Comparison of ENCODE assay signal across 1 cellular context in the genomic region with DNA sequence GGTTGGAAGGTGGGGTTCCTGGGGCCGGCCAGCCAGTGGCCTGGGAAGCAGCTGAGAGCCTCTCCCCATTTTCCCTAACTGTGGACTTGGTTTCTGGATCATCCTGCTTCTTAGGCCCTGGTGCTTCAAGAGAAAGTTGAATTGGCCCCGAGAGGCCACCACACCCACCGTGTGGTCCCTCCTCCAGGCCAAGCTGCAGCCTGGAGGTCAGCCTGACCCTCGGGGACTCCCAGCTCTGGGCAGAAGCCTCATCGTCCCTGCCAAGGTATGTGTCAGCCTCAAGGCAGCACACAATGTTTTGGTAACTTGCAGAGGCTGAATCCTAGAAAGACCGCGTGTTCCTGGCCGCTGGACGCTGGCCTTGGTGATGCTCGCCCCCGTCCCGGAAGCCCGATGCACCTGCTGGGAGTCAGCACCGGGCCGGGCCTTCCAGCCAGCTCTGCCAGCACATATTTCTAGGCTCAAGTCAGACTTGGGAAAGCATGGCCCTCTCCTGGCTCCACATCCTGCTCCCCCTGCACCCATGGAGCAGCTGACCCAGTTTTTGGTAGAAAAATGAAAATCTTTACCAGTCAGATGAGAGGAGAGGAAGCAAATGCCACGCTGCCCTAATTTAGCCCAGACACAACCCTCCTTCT.
TF ChIP-seq lines count a peak whose summit lies in the region.

No MANE protein-coding gene starts in this region.

TF ChIP-seq in HepG2, 621 proteins besides CTCF, POLR2A, EP300 and RAD21 (continued from another document and continues in another):
- TF ChIP-seq, protein P1, sequence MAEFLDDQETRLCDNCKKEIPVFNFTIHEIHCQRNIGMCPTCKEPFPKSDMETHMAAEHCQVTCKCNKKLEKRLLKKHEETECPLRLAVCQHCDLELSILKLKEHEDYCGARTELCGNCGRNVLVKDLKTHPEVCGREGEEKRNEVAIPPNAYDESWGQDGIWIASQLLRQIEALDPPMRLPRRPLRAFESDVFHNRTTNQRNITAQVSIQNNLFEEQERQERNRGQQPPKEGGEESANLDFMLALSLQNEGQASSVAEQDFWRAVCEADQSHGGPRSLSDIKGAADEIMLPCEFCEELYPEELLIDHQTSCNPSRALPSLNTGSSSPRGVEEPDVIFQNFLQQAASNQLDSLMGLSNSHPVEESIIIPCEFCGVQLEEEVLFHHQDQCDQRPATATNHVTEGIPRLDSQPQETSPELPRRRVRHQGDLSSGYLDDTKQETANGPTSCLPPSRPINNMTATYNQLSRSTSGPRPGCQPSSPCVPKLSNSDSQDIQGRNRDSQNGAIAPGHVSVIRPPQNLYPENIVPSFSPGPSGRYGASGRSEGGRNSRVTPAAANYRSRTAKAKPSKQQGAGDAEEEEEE (CRISPR knock-in tag; IDR thresholded peaks at IDR 0.05; ENCODE audit: borderline replicate concordance): no peak
- TF ChIP-seq, protein P2, sequence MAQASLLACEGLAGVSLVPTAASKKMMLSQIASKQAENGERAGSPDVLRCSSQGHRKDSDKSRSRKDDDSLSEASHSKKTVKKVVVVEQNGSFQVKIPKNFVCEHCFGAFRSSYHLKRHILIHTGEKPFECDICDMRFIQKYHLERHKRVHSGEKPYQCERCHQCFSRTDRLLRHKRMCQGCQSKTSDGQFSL (CRISPR knock-in tag; IDR thresholded peaks at IDR 0.05): no peak
- TF ChIP-seq, protein P3, sequence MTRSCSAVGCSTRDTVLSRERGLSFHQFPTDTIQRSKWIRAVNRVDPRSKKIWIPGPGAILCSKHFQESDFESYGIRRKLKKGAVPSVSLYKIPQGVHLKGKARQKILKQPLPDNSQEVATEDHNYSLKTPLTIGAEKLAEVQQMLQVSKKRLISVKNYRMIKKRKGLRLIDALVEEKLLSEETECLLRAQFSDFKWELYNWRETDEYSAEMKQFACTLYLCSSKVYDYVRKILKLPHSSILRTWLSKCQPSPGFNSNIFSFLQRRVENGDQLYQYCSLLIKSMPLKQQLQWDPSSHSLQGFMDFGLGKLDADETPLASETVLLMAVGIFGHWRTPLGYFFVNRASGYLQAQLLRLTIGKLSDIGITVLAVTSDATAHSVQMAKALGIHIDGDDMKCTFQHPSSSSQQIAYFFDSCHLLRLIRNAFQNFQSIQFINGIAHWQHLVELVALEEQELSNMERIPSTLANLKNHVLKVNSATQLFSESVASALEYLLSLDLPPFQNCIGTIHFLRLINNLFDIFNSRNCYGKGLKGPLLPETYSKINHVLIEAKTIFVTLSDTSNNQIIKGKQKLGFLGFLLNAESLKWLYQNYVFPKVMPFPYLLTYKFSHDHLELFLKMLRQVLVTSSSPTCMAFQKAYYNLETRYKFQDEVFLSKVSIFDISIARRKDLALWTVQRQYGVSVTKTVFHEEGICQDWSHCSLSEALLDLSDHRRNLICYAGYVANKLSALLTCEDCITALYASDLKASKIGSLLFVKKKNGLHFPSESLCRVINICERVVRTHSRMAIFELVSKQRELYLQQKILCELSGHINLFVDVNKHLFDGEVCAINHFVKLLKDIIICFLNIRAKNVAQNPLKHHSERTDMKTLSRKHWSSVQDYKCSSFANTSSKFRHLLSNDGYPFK (CRISPR knock-in tag; IDR thresholded peaks at IDR 0.05; ENCODE audit: borderline replicate concordance): 0 out of 2 replicates have a peak, but pooled peaks have one; percentile 26
- TF ChIP-seq ZNF782 (CRISPR knock-in tag; IDR thresholded peaks at IDR 0.05; ENCODE audit: borderline replicate concordance) (no peak), ZFP90 (CRISPR knock-in tag; IDR thresholded peaks at IDR 0.05; ENCODE audit: borderline replicate concordance) (0 out of 2 replicates have a peak, but pooled peaks have one; percentile 62), SMARCE1 (IDR thresholded peaks at IDR 0.05; ENCODE audit: borderline replicate concordance) (no peak), PHF21A (CRISPR knock-in tag; IDR thresholded peaks at IDR 0.05) (no peak), RARA (CRISPR knock-in tag; IDR thresholded peaks at IDR 0.05) (peak; percentile 42; the same call in 1 of the 2 replicates), NKX3-1 (CRISPR knock-in tag; IDR thresholded peaks at IDR 0.05) (no peak), DNMT3B (CRISPR knock-in tag; conservative IDR thresholded peaks at IDR 0.05) (no peak), ZNF7 (CRISPR knock-in tag; IDR thresholded peaks at IDR 0.05) (no peak), SYNCRIP (IDR thresholded peaks at IDR 0.05; ENCODE audit: insufficient read depth, low read depth, low read length) (no peak), SP5 (CRISPR knock-in tag; IDR thresholded peaks at IDR 0.05; ENCODE audit: borderline replicate concordance, low read depth) (peak; percentile 38; the same call in 1 of the 2 replicates), CREM (IDR thresholded peaks at IDR 0.05) (no peak), CREM (CRISPR knock-in tag; IDR thresholded peaks at IDR 0.05) (no peak; the same call in 1 of the 2 replicates), MAZ (IDR thresholded peaks at IDR 0.05; ENCODE audit: borderline replicate concordance, low read depth, low read length) (no peak), MAZ (CRISPR knock-in tag; IDR thresholded peaks at IDR 0.05; ENCODE audit: low read depth) (peak; percentile 17; the same call in 1 of the 2 replicates), NFE2L1 (CRISPR knock-in tag; IDR thresholded peaks at IDR 0.05; ENCODE audit: borderline replicate concordance) (0 out of 2 replicates have a peak, but pooled peaks have one; percentile 27), MIER2 (CRISPR knock-in tag; IDR thresholded peaks at IDR 0.05) (0 out of 2 replicates have a peak, but pooled peaks have one; percentile 54), TCF12 (IDR thresholded peaks at IDR 0.05) (no peak), TCF12 (CRISPR knock-in tag; IDR thresholded peaks at IDR 0.05) (no peak), PCBP1 (IDR thresholded peaks at IDR 0.05; ENCODE audit: borderline replicate concordance, low read depth, low read length) (no peak), SKI (IDR thresholded peaks at IDR 0.05; ENCODE audit: partially characterized antibody) (no peak), ZNF124 (CRISPR knock-in tag; IDR thresholded peaks at IDR 0.05) (peak; percentile 18; the same call in 1 of the 2 replicates), NAIF1 (CRISPR knock-in tag; IDR thresholded peaks at IDR 0.05; ENCODE audit: borderline replicate concordance) (no peak), DPF2 (CRISPR knock-in tag; IDR thresholded peaks at IDR 0.05; ENCODE audit: borderline replicate concordance, low read depth) (no peak), ZNF24 (IDR thresholded peaks at IDR 0.05) (no peak), ZBTB7B (CRISPR knock-in tag; IDR thresholded peaks at IDR 0.05) (peak; percentile 57; the same call in 1 of the 2 replicates), ZKSCAN5 (CRISPR knock-in tag; IDR thresholded peaks at IDR 0.05) (no peak), ZNF441 (CRISPR knock-in tag; IDR thresholded peaks at IDR 0.05; ENCODE audit: borderline replicate concordance) (no peak)
- TF ChIP-seq, protein P4, sequence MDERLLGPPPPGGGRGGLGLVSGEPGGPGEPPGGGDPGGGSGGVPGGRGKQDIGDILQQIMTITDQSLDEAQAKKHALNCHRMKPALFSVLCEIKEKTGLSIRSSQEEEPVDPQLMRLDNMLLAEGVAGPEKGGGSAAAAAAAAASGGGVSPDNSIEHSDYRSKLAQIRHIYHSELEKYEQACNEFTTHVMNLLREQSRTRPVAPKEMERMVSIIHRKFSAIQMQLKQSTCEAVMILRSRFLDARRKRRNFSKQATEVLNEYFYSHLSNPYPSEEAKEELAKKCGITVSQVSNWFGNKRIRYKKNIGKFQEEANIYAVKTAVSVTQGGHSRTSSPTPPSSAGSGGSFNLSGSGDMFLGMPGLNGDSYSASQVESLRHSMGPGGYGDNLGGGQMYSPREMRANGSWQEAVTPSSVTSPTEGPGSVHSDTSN (CRISPR knock-in tag; IDR thresholded peaks at IDR 0.05): no peak
- TF ChIP-seq, protein P5, sequence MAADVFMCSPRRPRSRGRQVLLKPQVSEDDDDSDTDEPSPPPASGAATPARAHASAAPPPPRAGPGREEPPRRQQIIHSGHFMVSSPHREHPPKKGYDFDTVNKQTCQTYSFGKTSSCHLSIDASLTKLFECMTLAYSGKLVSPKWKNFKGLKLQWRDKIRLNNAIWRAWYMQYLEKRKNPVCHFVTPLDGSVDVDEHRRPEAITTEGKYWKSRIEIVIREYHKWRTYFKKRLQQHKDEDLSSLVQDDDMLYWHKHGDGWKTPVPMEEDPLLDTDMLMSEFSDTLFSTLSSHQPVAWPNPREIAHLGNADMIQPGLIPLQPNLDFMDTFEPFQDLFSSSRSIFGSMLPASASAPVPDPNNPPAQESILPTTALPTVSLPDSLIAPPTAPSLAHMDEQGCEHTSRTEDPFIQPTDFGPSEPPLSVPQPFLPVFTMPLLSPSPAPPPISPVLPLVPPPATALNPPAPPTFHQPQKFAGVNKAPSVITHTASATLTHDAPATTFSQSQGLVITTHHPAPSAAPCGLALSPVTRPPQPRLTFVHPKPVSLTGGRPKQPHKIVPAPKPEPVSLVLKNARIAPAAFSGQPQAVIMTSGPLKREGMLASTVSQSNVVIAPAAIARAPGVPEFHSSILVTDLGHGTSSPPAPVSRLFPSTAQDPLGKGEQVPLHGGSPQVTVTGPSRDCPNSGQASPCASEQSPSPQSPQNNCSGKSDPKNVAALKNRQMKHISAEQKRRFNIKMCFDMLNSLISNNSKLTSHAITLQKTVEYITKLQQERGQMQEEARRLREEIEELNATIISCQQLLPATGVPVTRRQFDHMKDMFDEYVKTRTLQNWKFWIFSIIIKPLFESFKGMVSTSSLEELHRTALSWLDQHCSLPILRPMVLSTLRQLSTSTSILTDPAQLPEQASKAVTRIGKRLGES (CRISPR knock-in tag; IDR thresholded peaks at IDR 0.05; ENCODE audit: borderline replicate concordance): no peak
- TF ChIP-seq, protein P6, sequence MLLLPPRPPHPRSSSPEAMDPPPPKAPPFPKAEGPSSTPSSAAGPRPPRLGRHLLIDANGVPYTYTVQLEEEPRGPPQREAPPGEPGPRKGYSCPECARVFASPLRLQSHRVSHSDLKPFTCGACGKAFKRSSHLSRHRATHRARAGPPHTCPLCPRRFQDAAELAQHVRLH (CRISPR knock-in tag; IDR thresholded peaks at IDR 0.05; ENCODE audit: borderline replicate concordance, low read depth): peak; percentile 63; the same call in 1 of the 2 replicates
- TF ChIP-seq, protein P7, sequence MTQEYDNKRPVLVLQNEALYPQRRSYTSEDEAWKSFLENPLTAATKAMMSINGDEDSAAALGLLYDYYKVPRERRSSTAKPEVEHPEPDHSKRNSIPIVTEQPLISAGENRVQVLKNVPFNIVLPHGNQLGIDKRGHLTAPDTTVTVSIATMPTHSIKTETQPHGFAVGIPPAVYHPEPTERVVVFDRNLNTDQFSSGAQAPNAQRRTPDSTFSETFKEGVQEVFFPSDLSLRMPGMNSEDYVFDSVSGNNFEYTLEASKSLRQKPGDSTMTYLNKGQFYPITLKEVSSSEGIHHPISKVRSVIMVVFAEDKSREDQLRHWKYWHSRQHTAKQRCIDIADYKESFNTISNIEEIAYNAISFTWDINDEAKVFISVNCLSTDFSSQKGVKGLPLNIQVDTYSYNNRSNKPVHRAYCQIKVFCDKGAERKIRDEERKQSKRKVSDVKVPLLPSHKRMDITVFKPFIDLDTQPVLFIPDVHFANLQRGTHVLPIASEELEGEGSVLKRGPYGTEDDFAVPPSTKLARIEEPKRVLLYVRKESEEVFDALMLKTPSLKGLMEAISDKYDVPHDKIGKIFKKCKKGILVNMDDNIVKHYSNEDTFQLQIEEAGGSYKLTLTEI (CRISPR knock-in tag; conservative IDR thresholded peaks at IDR 0.05): no peak
- TF ChIP-seq, protein P8, sequence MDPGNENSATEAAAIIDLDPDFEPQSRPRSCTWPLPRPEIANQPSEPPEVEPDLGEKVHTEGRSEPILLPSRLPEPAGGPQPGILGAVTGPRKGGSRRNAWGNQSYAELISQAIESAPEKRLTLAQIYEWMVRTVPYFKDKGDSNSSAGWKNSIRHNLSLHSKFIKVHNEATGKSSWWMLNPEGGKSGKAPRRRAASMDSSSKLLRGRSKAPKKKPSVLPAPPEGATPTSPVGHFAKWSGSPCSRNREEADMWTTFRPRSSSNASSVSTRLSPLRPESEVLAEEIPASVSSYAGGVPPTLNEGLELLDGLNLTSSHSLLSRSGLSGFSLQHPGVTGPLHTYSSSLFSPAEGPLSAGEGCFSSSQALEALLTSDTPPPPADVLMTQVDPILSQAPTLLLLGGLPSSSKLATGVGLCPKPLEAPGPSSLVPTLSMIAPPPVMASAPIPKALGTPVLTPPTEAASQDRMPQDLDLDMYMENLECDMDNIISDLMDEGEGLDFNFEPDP (CRISPR knock-in tag; conservative IDR thresholded peaks at IDR 0.05): no peak
- TF ChIP-seq, protein P9, sequence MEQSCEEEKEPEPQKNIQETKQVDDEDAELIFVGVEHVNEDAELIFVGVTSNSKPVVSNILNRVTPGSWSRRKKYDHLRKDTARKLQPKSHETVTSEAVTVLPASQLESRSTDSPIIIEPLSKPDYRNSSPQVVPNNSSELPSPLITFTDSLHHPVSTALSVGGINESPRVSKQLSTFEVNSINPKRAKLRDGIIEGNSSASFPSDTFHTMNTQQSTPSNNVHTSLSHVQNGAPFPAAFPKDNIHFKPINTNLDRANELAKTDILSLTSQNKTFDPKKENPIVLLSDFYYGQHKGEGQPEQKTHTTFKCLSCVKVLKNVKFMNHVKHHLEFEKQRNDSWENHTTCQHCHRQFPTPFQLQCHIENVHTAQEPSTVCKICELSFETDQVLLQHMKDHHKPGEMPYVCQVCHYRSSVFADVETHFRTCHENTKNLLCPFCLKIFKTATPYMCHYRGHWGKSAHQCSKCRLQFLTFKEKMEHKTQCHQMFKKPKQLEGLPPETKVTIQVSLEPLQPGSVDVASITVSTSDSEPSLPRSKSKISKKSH (CRISPR knock-in tag; IDR thresholded peaks at IDR 0.05; ENCODE audit: borderline replicate concordance): no peak
- TF ChIP-seq, protein P10, sequence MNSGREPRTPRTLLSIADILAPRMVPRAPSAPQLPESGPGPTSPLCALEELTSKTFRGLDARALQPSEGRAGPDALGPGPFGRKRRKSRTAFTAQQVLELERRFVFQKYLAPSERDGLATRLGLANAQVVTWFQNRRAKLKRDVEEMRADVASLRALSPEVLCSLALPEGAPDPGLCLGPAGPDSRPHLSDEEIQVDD (CRISPR knock-in tag; IDR thresholded peaks at IDR 0.05; ENCODE audit: borderline replicate concordance): no peak; the same call in 1 of the 2 replicates
- TF ChIP-seq, protein P11, sequence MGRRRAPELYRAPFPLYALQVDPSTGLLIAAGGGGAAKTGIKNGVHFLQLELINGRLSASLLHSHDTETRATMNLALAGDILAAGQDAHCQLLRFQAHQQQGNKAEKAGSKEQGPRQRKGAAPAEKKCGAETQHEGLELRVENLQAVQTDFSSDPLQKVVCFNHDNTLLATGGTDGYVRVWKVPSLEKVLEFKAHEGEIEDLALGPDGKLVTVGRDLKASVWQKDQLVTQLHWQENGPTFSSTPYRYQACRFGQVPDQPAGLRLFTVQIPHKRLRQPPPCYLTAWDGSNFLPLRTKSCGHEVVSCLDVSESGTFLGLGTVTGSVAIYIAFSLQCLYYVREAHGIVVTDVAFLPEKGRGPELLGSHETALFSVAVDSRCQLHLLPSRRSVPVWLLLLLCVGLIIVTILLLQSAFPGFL (CRISPR knock-in tag; IDR thresholded peaks at IDR 0.05): no peak
- TF ChIP-seq, protein P12, sequence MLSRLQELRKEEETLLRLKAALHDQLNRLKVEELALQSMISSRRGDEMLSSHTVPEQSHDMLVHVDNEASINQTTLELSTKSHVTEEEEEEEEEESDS (CRISPR knock-in tag; IDR thresholded peaks at IDR 0.05; ENCODE audit: borderline replicate concordance): no peak
